In the genomic region with DNA sequence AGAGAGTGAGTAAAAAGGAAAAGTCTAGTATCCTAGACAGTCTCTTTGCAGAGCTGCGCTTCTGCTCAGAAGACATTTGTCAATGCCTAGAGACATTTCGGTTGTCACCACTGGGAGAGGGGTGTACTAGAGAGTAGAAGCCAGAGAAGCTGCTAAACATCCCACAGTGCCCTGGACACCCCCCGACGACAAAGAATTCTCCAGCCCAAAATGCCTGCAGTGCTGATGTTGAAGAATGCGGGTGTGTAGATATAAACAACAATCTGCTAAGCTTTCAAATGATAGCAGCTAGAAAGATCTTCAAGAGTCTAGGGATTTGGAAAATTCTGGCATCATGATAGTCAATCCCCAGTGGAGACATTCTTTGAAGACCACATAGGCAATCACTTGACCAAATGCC, we compare ENCODE assay signal across 14 cellular contexts.
DNase-seq lines count a peak whose midpoint lies in the region; ATAC-seq, FAIRE-seq and TF ChIP-seq lines count a peak whose summit lies in the region.
"Had no signal": no experiment of that assay in that cellular context is flagged by ENCODE, and none has a peak within 500 bp of the region (broad histone marks: within the 10 kb centered on the region; RNA-seq: fewer than 3 reads in every experiment).

No MANE protein-coding gene starts in this region.

- DNase-seq in LHCN-M2 (ENCODE audit: low read depth) (peak; percentile 59), astrocyte (ENCODE audit: low read depth) (no peak), KG1 (lab: John Stamatoyannopoulos, UW) (no peak), lower lobe of right lung (no peak)
- DNase-seq in activated naive CD8-positive, alpha-beta T cell treated with anti-CD3 and anti-CD28 coated beads, Interleukin-2, amount 50 U/mL, for 24 hours = no peak
- DNase-seq: activated CD4-positive, alpha-beta T cell treated with anti-CD3 and anti-CD28 coated beads for 36 hours; activated naive CD4-positive, alpha-beta T cell treated with anti-CD3 and anti-CD28 coated beads, Interleukin-2, amount 10 ng/mL, durations not matched to agents 7 days and 5 days; DMS 273 treated with DMSO at 0.1 percent for 48 hours; GOT3; naive thymus-derived CD8-positive, alpha-beta T cell; NCI-H1436 had no signal

- no peaks in the 10 kb centered on the region for H3K36me3 ChIP-seq in astrocyte (ENCODE audit: insufficient read depth, low read length)
- no peaks in the 10 kb centered on the region for H3K36me3 ChIP-seq in mesodermal cell (ENCODE audit: control insufficient read depth, insufficient read depth, low read length)
- no peaks in the 10 kb centered on the region for H3K36me3 ChIP-seq in subcutaneous abdominal adipose tissue (ENCODE audit: control insufficient read depth in 5 of 5, insufficient read depth in 5 of 5, low read length in 5 of 5)
- no peaks in the 10 kb centered on the region for H3K36me3 ChIP-seq in lower lobe of right lung
- H3K36me3 ChIP-seq: BLaER1 had no signal

- peaks cover 61% of the 10 kb centered on the region for H3K4me1 Mint-ChIP-seq in astrocyte (ENCODE audit: low read depth, unreplicated experiment)
- H3K4me1 Mint-ChIP-seq in activated naive CD8-positive, alpha-beta T cell treated with anti-CD3 and anti-CD28 coated beads, Interleukin-2, amount 50 U/mL, for 24 hours = peaks cover 4% of the 10 kb centered on the region
- H3K4me1 Mint-ChIP-seq: activated naive CD4-positive, alpha-beta T cell treated with anti-CD3 and anti-CD28 coated beads, Interleukin-2, amount 10 ng/mL, durations not matched to agents 7 days and 5 days had no signal

- no peaks in the 10 kb centered on the region for H3K9me3 Mint-ChIP-seq in astrocyte (ENCODE audit: unreplicated experiment)
- peaks cover under 1% of the 10 kb centered on the region for H3K9me3 Mint-ChIP-seq in activated naive CD8-positive, alpha-beta T cell treated with anti-CD3 and anti-CD28 coated beads, Interleukin-2, amount 50 U/mL, for 24 hours
- H3K9me3 Mint-ChIP-seq: activated naive CD4-positive, alpha-beta T cell treated with anti-CD3 and anti-CD28 coated beads, Interleukin-2, amount 10 ng/mL, durations not matched to agents 7 days and 5 days had no signal

- no peaks in the 10 kb centered on the region for H3K9me3 ChIP-seq in astrocyte (ENCODE audit: insufficient read depth, low read depth, low read length)
- H3K9me3 ChIP-seq in mesodermal cell (ENCODE audit: control insufficient read depth, low read length) = no peaks in the 10 kb centered on the region
- no peaks in the 10 kb centered on the region for H3K9me3 ChIP-seq in subcutaneous abdominal adipose tissue (ENCODE audit: control insufficient read depth in 5 of 5, low read length in 5 of 5)
- no peaks in the 10 kb centered on the region for H3K9me3 ChIP-seq in lower lobe of right lung
- H3K9me3 ChIP-seq: BLaER1 had no signal

- H3K9ac ChIP-seq in astrocyte (ENCODE audit: low read length) = peak overlapping the region; percentile 78
- no peak overlapping the region for H3K9ac ChIP-seq in subcutaneous abdominal adipose tissue (ENCODE audit: low read length in 5 of 5)
- H3K9ac ChIP-seq: BLaER1 had no signal

- no peak for FAIRE-seq in astrocyte (lab: Jason Lieb, UNC)

- intact Hi-C loops in lower lobe of right lung (cut with DNase I) = no loop called here

- peaks cover 46% of the 10 kb centered on the region for H3K4me1 ChIP-seq in astrocyte (ENCODE audit: insufficient read depth, low read length)
- H3K4me1 ChIP-seq in mesodermal cell (ENCODE audit: control insufficient read depth, insufficient read depth, low read length, poor library complexity, severe bottlenecking) = peaks cover 47% of the 10 kb centered on the region
- peaks cover 0 to 28% (median 21%) of the 10 kb centered on the region in 5 donors for H3K4me1 ChIP-seq in subcutaneous abdominal adipose tissue (ENCODE audit: control insufficient read depth in 5 of 5, insufficient read depth in 5 of 5, low read length in 5 of 5)
- peaks cover 5% of the 10 kb centered on the region for H3K4me1 ChIP-seq in lower lobe of right lung
- H3K4me1 ChIP-seq: BLaER1 had no signal

- no peaks in the 10 kb centered on the region for H3K79me2 ChIP-seq in astrocyte (ENCODE audit: insufficient read depth, low read length)

- no peaks in the 10 kb centered on the region for H3K27me3 Mint-ChIP-seq in astrocyte (ENCODE audit: low read depth, unreplicated experiment)
- peaks cover 14% of the 10 kb centered on the region for H3K27me3 Mint-ChIP-seq in activated naive CD8-positive, alpha-beta T cell treated with anti-CD3 and anti-CD28 coated beads, Interleukin-2, amount 50 U/mL, for 24 hours

- H3K27ac Mint-ChIP-seq in astrocyte (ENCODE audit: unreplicated experiment) = peak overlapping the region; percentile 83
- no peak overlapping the region for H3K27ac Mint-ChIP-seq in activated naive CD8-positive, alpha-beta T cell treated with anti-CD3 and anti-CD28 coated beads, Interleukin-2, amount 50 U/mL, for 24 hours
- H3K27ac Mint-ChIP-seq: activated CD4-positive, alpha-beta T cell treated with anti-CD3 and anti-CD28 coated beads for 36 hours; activated naive CD4-positive, alpha-beta T cell treated with anti-CD3 and anti-CD28 coated beads, Interleukin-2, amount 10 ng/mL, durations not matched to agents 7 days and 5 days; naive thymus-derived CD8-positive, alpha-beta T cell had no signal

- H4K20me1 ChIP-seq in astrocyte (ENCODE audit: insufficient read depth, low read length) = no peaks in the 10 kb centered on the region
- H4K20me1 ChIP-seq: BLaER1 had no signal

- H2AFZ ChIP-seq in astrocyte (ENCODE audit: low read depth, low read length) = no peak overlapping the region

- TF ChIP-seq CTCF in astrocyte (IDR thresholded peaks at IDR 0.05; ENCODE audit: insufficient read depth, low read depth, low read length) (no peak), lower lobe of right lung (IDR thresholded peaks at IDR 0.05) (no peak)

- H3K27ac ChIP-seq in astrocyte (ENCODE audit: low read depth, low read length) (peak overlapping the region; percentile 87), mesodermal cell (ENCODE audit: low read depth, low read length, severe bottlenecking) (peak overlapping the region; percentile 90), subcutaneous abdominal adipose tissue (ENCODE audit: low read depth, low read length) (peak overlapping the region; percentile 47), lower lobe of right lung (no peak overlapping the region)
- H3K27ac ChIP-seq: BLaER1 had no signal

- H3K4me2 ChIP-seq in astrocyte (ENCODE audit: low read length) = peak overlapping the region; percentile 61
- H3K4me2 ChIP-seq: BLaER1 had no signal

- 84 to 95% methylated on average over 3 to 4 of the region's 5 CpGs for WGBS in mesodermal cell (ENCODE audit: insufficient coverage in 2 of 2), 2 experiments

- ATAC-seq in lower lobe of right lung = no peak
- ATAC-seq in activated naive CD8-positive, alpha-beta T cell treated with anti-CD3 and anti-CD28 coated beads, Interleukin-2, amount 50 U/mL, for 24 hours = no peak
- ATAC-seq: activated CD4-positive, alpha-beta T cell treated with anti-CD3 and anti-CD28 coated beads for 36 hours; naive thymus-derived CD8-positive, alpha-beta T cell had no signal

- H3K4me3 ChIP-seq in astrocyte (ENCODE audit: insufficient read depth, low read depth, low read length) (peak overlapping the region; percentile 8), mesodermal cell (ENCODE audit: extremely low read depth, insufficient read depth, low read length, poor library complexity, severe bottlenecking) (no peak overlapping the region), subcutaneous abdominal adipose tissue (ENCODE audit: low read depth in 1 of 5, low read length in 5 of 5) (peak overlapping the region in 1 of 5 donors; percentile 25), lower lobe of right lung (no peak overlapping the region)
- H3K4me3 ChIP-seq: BLaER1 had no signal

- no peaks in the 10 kb centered on the region for H3K27me3 ChIP-seq in astrocyte (ENCODE audit: insufficient read depth, low read length)
- H3K27me3 ChIP-seq in subcutaneous abdominal adipose tissue (ENCODE audit: control insufficient read depth in 5 of 5, insufficient read depth in 4 of 5, low read length in 5 of 5) = no peaks in the 10 kb centered on the region
- H3K27me3 ChIP-seq in lower lobe of right lung (ENCODE audit: low read depth) = no peaks in the 10 kb centered on the region
- H3K27me3 ChIP-seq: BLaER1 had no signal

- no peaks in the 10 kb centered on the region for H3K36me3 Mint-ChIP-seq in astrocyte (ENCODE audit: low read depth, unreplicated experiment)
- H3K36me3 Mint-ChIP-seq in activated naive CD8-positive, alpha-beta T cell treated with anti-CD3 and anti-CD28 coated beads, Interleukin-2, amount 50 U/mL, for 24 hours (ENCODE audit: low read depth) = no peaks in the 10 kb centered on the region
- H3K36me3 Mint-ChIP-seq: activated naive CD4-positive, alpha-beta T cell treated with anti-CD3 and anti-CD28 coated beads, Interleukin-2, amount 10 ng/mL, durations not matched to agents 7 days and 5 days; naive thymus-derived CD8-positive, alpha-beta T cell had no signal

- H3K4me3 Mint-ChIP-seq in astrocyte (ENCODE audit: unreplicated experiment) = no peak overlapping the region
- no peak overlapping the region for H3K4me3 Mint-ChIP-seq in activated naive CD8-positive, alpha-beta T cell treated with anti-CD3 and anti-CD28 coated beads, Interleukin-2, amount 50 U/mL, for 24 hours
- H3K4me3 Mint-ChIP-seq: activated CD4-positive, alpha-beta T cell treated with anti-CD3 and anti-CD28 coated beads for 36 hours; activated naive CD4-positive, alpha-beta T cell treated with anti-CD3 and anti-CD28 coated beads, Interleukin-2, amount 10 ng/mL, durations not matched to agents 7 days and 5 days; naive thymus-derived CD8-positive, alpha-beta T cell had no signal
